ENCODE assay signal across 14 cellular contexts in the genomic region with DNA sequence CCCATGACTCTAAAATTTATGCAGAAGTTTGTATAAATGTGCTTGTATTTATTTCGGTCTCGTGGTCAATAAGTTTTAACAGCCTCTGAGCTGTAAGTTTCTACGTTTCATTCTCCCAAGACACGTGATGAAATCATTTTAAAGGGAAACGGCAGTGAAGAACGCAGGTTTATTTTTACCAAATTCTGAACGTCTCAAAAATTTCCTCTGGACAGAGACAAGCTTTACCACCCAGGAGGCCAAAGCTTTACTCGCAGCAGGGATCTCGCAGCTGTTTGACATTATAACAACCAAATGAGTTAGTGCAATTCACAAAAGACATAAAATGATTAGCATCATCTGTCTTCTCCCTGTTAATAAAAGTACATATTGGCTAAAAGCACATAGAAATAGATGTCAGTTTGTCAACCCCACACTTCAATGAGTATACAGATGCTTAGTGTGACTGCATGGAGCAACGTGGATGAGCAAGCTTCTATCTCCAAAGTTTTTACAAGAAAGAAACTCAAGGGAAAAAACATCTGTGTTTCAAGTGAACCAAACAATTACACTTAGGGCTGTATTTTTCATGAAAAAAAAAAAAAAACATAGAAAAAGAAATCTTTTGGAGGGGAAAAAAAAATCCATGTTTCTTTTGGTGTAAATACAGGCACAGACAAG. TPM values are rescaled to one million over a fixed set of nuclear protein-coding genes. Genes with fewer than 3 reads are reported as not detected.
DNase-seq lines count a peak whose midpoint lies in the region; ATAC-seq and TF ChIP-seq lines count a peak whose summit lies in the region.
"Had no signal": no experiment of that assay in that cellular context is flagged by ENCODE, and none has a peak within 500 bp of the region (broad histone marks: within the 10 kb centered on the region; RNA-seq: fewer than 3 reads in every experiment).

No MANE protein-coding gene starts in this region.

- H3K9me3 ChIP-seq in MM.1S (replicated peaks; ENCODE audit: insufficient read depth, low read length) (no peaks in the 10 kb centered on the region), tibial artery (no peaks in the 10 kb centered on the region)
- H3K9me3 ChIP-seq: ovary had no signal

- H3K27ac Mint-ChIP-seq in natural killer cell, result no peak overlapping the region
- H3K27ac Mint-ChIP-seq in activated naive CD8-positive, alpha-beta T cell treated with anti-CD3 and anti-CD28 coated beads for 36 hours, result no peak overlapping the region
- H3K27ac Mint-ChIP-seq: activated naive CD8-positive, alpha-beta T cell treated with anti-CD3 and anti-CD28 coated beads, Interleukin-2, amount 50 U/mL, for 24 hours; GM23338; stimulated activated naive CD8-positive, alpha-beta T cell treated with anti-CD3 and anti-CD28 coated beads, Interleukin-15, Interleukin-2, amounts not matched to agents 100 ng/mL and 50 ng/mL, for 24 hours had no signal

- H3K4me1 Mint-ChIP-seq in natural killer cell, result no peaks in the 10 kb centered on the region
- peaks cover 3% of the 10 kb centered on the region for H3K4me1 Mint-ChIP-seq in activated naive CD8-positive, alpha-beta T cell treated with anti-CD3 and anti-CD28 coated beads for 36 hours

- H4K5ac ChIP-seq in mesendoderm (ENCODE audit: low read length), result no peak overlapping the region

- H3K9ac ChIP-seq in MM.1S (ENCODE audit: low read length) (no peak overlapping the region), mesendoderm (ENCODE audit: low read length) (peak overlapping the region; percentile 19)

- no peak overlapping the region for H2AFZ ChIP-seq in MM.1S (ENCODE audit: low read length)
- H2AFZ ChIP-seq: GM23338 had no signal

- no peak overlapping the region for H3K4ac ChIP-seq in mesendoderm (ENCODE audit: low read depth, low read length)

- ATAC-seq in natural killer cell, result no peak
- ATAC-seq: activated naive CD8-positive, alpha-beta T cell treated with anti-CD3 and anti-CD28 coated beads, Interleukin-2, amount 50 U/mL, for 24 hours had no signal

- no peak overlapping the region for H2BK15ac ChIP-seq in mesendoderm (replicated peaks; ENCODE audit: low read depth)

- H3K36me3 ChIP-seq in MM.1S (replicated peaks; ENCODE audit: insufficient read depth, low read length) (no peaks in the 10 kb centered on the region), mesendoderm (ENCODE audit: control insufficient read depth, insufficient read depth, low read length) (peaks cover 1% of the 10 kb centered on the region), tibial artery (no peaks in the 10 kb centered on the region)
- H3K36me3 ChIP-seq: ovary had no signal

- DNase-seq in MM.1S, result no peak
- peak; percentile 40 for DNase-seq in dedifferentiated amniotic fluid mesenchymal stem cell (ENCODE audit: extremely low spot score)
- DNase-seq in mesendoderm, result no peak
- no peak for DNase-seq in tibial artery
- DNase-seq in natural killer cell, result no peak
- no peak for DNase-seq in activated naive CD8-positive, alpha-beta T cell treated with anti-CD3 and anti-CD28 coated beads for 36 hours
- DNase-seq in CD1c-positive myeloid dendritic cell (ENCODE audit: extremely low spot score), result no peak
- DNase-seq: activated CD8-positive, alpha-beta memory T cell treated with anti-CD3 and anti-CD28 coated beads, Interleukin-2, amount 50 U/mL, for 4 hours; activated naive CD8-positive, alpha-beta T cell treated with anti-CD3 and anti-CD28 coated beads, Interleukin-2, amount 50 U/mL, for 24 hours; NCI-H1105 treated with DMSO at 0.1 percent for 48 hours; ovary; stimulated activated CD4-positive, alpha-beta T cell treated with anti-CD3 and anti-CD28 coated beads, Interleukin-4, amount 100 ng/mL, for 24 hours had no signal

- H3K79me2 ChIP-seq in MM.1S (ENCODE audit: low read length) (peaks cover 22% of the 10 kb centered on the region), mesendoderm (ENCODE audit: control insufficient read depth, insufficient read depth, low read length) (peaks cover 39% of the 10 kb centered on the region)

- intact Hi-C loops in tibial artery (cut with DNase I; ENCODE audit: low total_unique reads), result loop anchor here (5.0 to 10.0 kb wide), 2 partner anchors 181 to 1669 kb away; no protein-coding TSS in a partner anchor
- intact Hi-C loops in natural killer cell (cut with micrococcal nuclease), result no loop called here

- H3K4me3 Mint-ChIP-seq in natural killer cell, result no peak overlapping the region
- H3K4me3 Mint-ChIP-seq in activated naive CD8-positive, alpha-beta T cell treated with anti-CD3 and anti-CD28 coated beads for 36 hours, result no peak overlapping the region
- H3K4me3 Mint-ChIP-seq: activated naive CD8-positive, alpha-beta T cell treated with anti-CD3 and anti-CD28 coated beads, Interleukin-2, amount 50 U/mL, for 24 hours; stimulated activated naive CD8-positive, alpha-beta T cell treated with anti-CD3 and anti-CD28 coated beads, Interleukin-15, Interleukin-2, amounts not matched to agents 100 ng/mL and 50 ng/mL, for 24 hours had no signal

- no peak overlapping the region for H4K8ac ChIP-seq in mesendoderm (ENCODE audit: low read depth, low read length)

- H3K27ac ChIP-seq in MM.1S (ENCODE audit: low read length) (no peak overlapping the region), mesendoderm (ENCODE audit: low read depth, low read length) (no peak overlapping the region), tibial artery (peak overlapping the region; percentile 41 to 92)

- H2BK120ac ChIP-seq in mesendoderm (ENCODE audit: low read depth, low read length), result no peak overlapping the region

- H3K23ac ChIP-seq in mesendoderm (ENCODE audit: low read length), result no peak overlapping the region

- H3K27me3 Mint-ChIP-seq in natural killer cell (ENCODE audit: low read depth in 2 of 2), result peaks cover 18 to 19% of the 10 kb centered on the region in 2 donors
- peaks cover 46% of the 10 kb centered on the region for H3K27me3 Mint-ChIP-seq in activated naive CD8-positive, alpha-beta T cell treated with anti-CD3 and anti-CD28 coated beads for 36 hours

- H3K4me3 ChIP-seq in MM.1S (ENCODE audit: low read length), result peak overlapping the region; percentile 78; the same call in 1 of the 2 replicates
- no peak overlapping the region for H3K4me3 ChIP-seq in mesendoderm (ENCODE audit: low read length)
- peak overlapping the region in 1 of 2 donors; percentile 81 for H3K4me3 ChIP-seq in tibial artery

- H3K56ac ChIP-seq in mesendoderm (ENCODE audit: low read length), result peak overlapping the region; percentile 31

- no peaks in the 10 kb centered on the region for H3K9me3 Mint-ChIP-seq in natural killer cell
- H3K9me3 Mint-ChIP-seq in activated naive CD8-positive, alpha-beta T cell treated with anti-CD3 and anti-CD28 coated beads for 36 hours, result no peaks in the 10 kb centered on the region
- H3K9me3 Mint-ChIP-seq: activated naive CD8-positive, alpha-beta T cell treated with anti-CD3 and anti-CD28 coated beads, Interleukin-2, amount 50 U/mL, for 24 hours; GM23338; stimulated activated naive CD8-positive, alpha-beta T cell treated with anti-CD3 and anti-CD28 coated beads, Interleukin-15, Interleukin-2, amounts not matched to agents 100 ng/mL and 50 ng/mL, for 24 hours had no signal

- no peaks in the 10 kb centered on the region for H3K9me2 ChIP-seq in MM.1S (replicated peaks; ENCODE audit: insufficient read depth, low read length)

- TF ChIP-seq CTCF in MM.1S (IDR thresholded peaks at IDR 0.05; ENCODE audit: low read length) (no peak), tibial artery (IDR thresholded peaks at IDR 0.05) (no peak), natural killer cell (IDR thresholded peaks at IDR 0.05) (no peak)

- H3K36me3 Mint-ChIP-seq in natural killer cell, result no peaks in the 10 kb centered on the region
- no peaks in the 10 kb centered on the region for H3K36me3 Mint-ChIP-seq in activated naive CD8-positive, alpha-beta T cell treated with anti-CD3 and anti-CD28 coated beads for 36 hours

- H3K27me3 ChIP-seq in MM.1S (replicated peaks; ENCODE audit: insufficient read depth, low read length) (no peaks in the 10 kb centered on the region), mesendoderm (ENCODE audit: insufficient read depth, low read length, poor library complexity) (no peaks in the 10 kb centered on the region), tibial artery (no peaks in the 10 kb centered on the region)
- H3K27me3 ChIP-seq: ovary had no signal

- no CpG with 5 or more reads among the region's 10 CpGs for WGBS in mesendoderm (ENCODE audit: extremely low coverage, insufficient coverage, low lambda C conversion rate)

- H2AK5ac ChIP-seq in mesendoderm (ENCODE audit: low read length), result no peak overlapping the region

- no peak overlapping the region for H3K18ac ChIP-seq in mesendoderm (ENCODE audit: low read length)

- H4K20me1 ChIP-seq in MM.1S (ENCODE audit: insufficient read depth, low read length), result no peaks in the 10 kb centered on the region

- H3K79me1 ChIP-seq in mesendoderm (ENCODE audit: low read length), result peaks cover 5% of the 10 kb centered on the region

- H3K4me1 ChIP-seq in MM.1S (ENCODE audit: low read length) (peaks cover 11% of the 10 kb centered on the region; the same call in 1 of the 2 replicates), mesendoderm (ENCODE audit: control insufficient read depth, low read depth, low read length) (no peaks in the 10 kb centered on the region), tibial artery (peaks cover 0 to 36% (median 18%) of the 10 kb centered on the region in 4 donors)

- no peaks in the 10 kb centered on the region for H3F3A ChIP-seq in MM.1S (ENCODE audit: insufficient read depth, low read length)

- H3K4me2 ChIP-seq in MM.1S (ENCODE audit: low read depth, low read length) (peak overlapping the region; percentile 81), mesendoderm (ENCODE audit: low read length) (no peak overlapping the region)

- H2BK5ac ChIP-seq in mesendoderm (ENCODE audit: low read length), result no peak overlapping the region

RNA-seq across cellular contexts. Expression of a gene that starts 2.5 kb away (rescaled TPM):
- polyA plus RNA-seq in mesendoderm (2013, experiment 1 of 2), result 4.1 TPM
- polyA plus RNA-seq in mesendoderm (2013, experiment 2 of 2), result 4.3 TPM
- under 1 TPM in 1 of 3 donors, not detected in 2; 0.15 TPM for total RNA-seq in natural killer cell
- total RNA-seq in activated naive CD8-positive, alpha-beta T cell treated with anti-CD3 and anti-CD28 coated beads for 36 hours, result not detected

Comparison
In these comparisons a context has a peak if more than half of its experiments do, and no peak if none do; other contexts are left out.
1. H3K27ac ChIP-seq: peak in tibial artery (2 of 2); none in MM.1S (single experiment) and mesendoderm (single experiment).